15 cellular contexts compared by ENCODE assay signal in genomic region chr10:59135275-59135674, GRCh38. TPM values are rescaled to one million over a fixed set of nuclear protein-coding genes. Genes with fewer than 3 reads are reported as not detected.
"Had no signal": no experiment of that assay in that cellular context is flagged by ENCODE, and none has a peak within 500 bp of the region (broad histone marks: within the 10 kb centered on the region; RNA-seq: fewer than 3 reads in every experiment).

No MANE protein-coding gene starts in this region.

- H3K27me3 ChIP-seq: dorsolateral prefrontal cortex had no signal

- H3K9me3 Mint-ChIP-seq: activated CD4-positive, alpha-beta memory T cell treated with anti-CD3 and anti-CD28 coated beads for 36 hours; activated T-helper 2 cell treated with anti-CD3 and anti-CD28 coated beads, Interferon-gamma antibody, Interleukin-2, Interleukin-4, amounts not matched to agents 10 μg/mL and 5 μg/mL and 100 μg/mL, durations not matched to agents 14 hours and 24 hours and 36 hours; endodermal cell had no signal

- H3K4me1 ChIP-seq: parathyroid adenoma had no signal

- ATAC-seq: activated CD4-positive, alpha-beta T cell treated with anti-CD3 and anti-CD28 coated beads for 36 hours; activated CD8-positive, alpha-beta memory T cell treated with anti-CD3 and anti-CD28 coated beads, Interleukin-2, amount 10 ng/mL, durations not matched to agents 7 days and 5 days; stimulated activated effector memory CD8-positive, alpha-beta T cell treated with anti-CD3 and anti-CD28 coated beads, Interleukin-12 subunit alpha, Interleukin-12 subunit beta, amount 100 ng/mL, for 72 hours had no signal

- H3K27ac ChIP-seq: cardiac muscle cell, parathyroid adenoma had no signal

- H3K4me1 Mint-ChIP-seq: activated CD4-positive, alpha-beta T cell treated with anti-CD3 and anti-CD28 coated beads for 36 hours; activated CD8-positive, alpha-beta memory T cell treated with anti-CD3 and anti-CD28 coated beads, Interleukin-2, amount 10 ng/mL, durations not matched to agents 7 days and 5 days; activated naive CD4-positive, alpha-beta T cell treated with anti-CD3 and anti-CD28 coated beads, Interleukin-2, amount 10 ng/mL, durations not matched to agents 7 days and 5 days; endodermal cell; naive B cell; stimulated activated effector memory CD8-positive, alpha-beta T cell treated with anti-CD3 and anti-CD28 coated beads, Interleukin-12 subunit alpha, Interleukin-12 subunit beta, amount 100 ng/mL, for 72 hours had no signal

- H3K4me3 ChIP-seq: cardiac muscle cell, dorsolateral prefrontal cortex had no signal

- DNase-seq: activated CD4-positive, alpha-beta memory T cell treated with anti-CD3 and anti-CD28 coated beads for 36 hours; activated CD4-positive, alpha-beta T cell treated with anti-CD3 and anti-CD28 coated beads for 36 hours; activated CD8-positive, alpha-beta memory T cell treated with anti-CD3 and anti-CD28 coated beads, Interleukin-2, amount 10 ng/mL, durations not matched to agents 7 days and 5 days; activated naive CD4-positive, alpha-beta T cell treated with anti-CD3 and anti-CD28 coated beads, Interleukin-2, amount 10 ng/mL, durations not matched to agents 7 days and 5 days; activated T-cell treated with anti-CD3 and anti-CD28 coated beads, Interleukin-2, amount 50 U/mL, for 1 hour; dorsolateral prefrontal cortex; endodermal cell; head of caudate nucleus; naive B cell; T1000 had no signal

- H3K27me3 Mint-ChIP-seq: activated CD4-positive, alpha-beta memory T cell treated with anti-CD3 and anti-CD28 coated beads for 36 hours; activated CD4-positive, alpha-beta T cell treated with anti-CD3 and anti-CD28 coated beads for 36 hours; activated CD8-positive, alpha-beta memory T cell treated with anti-CD3 and anti-CD28 coated beads, Interleukin-2, amount 10 ng/mL, durations not matched to agents 7 days and 5 days; activated naive CD4-positive, alpha-beta T cell treated with anti-CD3 and anti-CD28 coated beads, Interleukin-2, amount 10 ng/mL, durations not matched to agents 7 days and 5 days; naive B cell had no signal

- H3K36me3 Mint-ChIP-seq: activated CD4-positive, alpha-beta memory T cell treated with anti-CD3 and anti-CD28 coated beads for 36 hours; activated CD8-positive, alpha-beta memory T cell treated with anti-CD3 and anti-CD28 coated beads, Interleukin-2, amount 10 ng/mL, durations not matched to agents 7 days and 5 days; activated naive CD4-positive, alpha-beta T cell treated with anti-CD3 and anti-CD28 coated beads, Interleukin-2, amount 10 ng/mL, durations not matched to agents 7 days and 5 days; naive B cell; stimulated activated effector memory CD8-positive, alpha-beta T cell treated with anti-CD3 and anti-CD28 coated beads, Interleukin-12 subunit alpha, Interleukin-12 subunit beta, amount 100 ng/mL, for 72 hours had no signal

- H3K36me3 ChIP-seq: cardiac muscle cell had no signal

- H3K27ac Mint-ChIP-seq: activated CD4-positive, alpha-beta memory T cell treated with anti-CD3 and anti-CD28 coated beads for 36 hours; activated CD4-positive, alpha-beta T cell treated with anti-CD3 and anti-CD28 coated beads for 36 hours; activated CD8-positive, alpha-beta memory T cell treated with anti-CD3 and anti-CD28 coated beads, Interleukin-2, amount 10 ng/mL, durations not matched to agents 7 days and 5 days; activated naive CD4-positive, alpha-beta T cell treated with anti-CD3 and anti-CD28 coated beads, Interleukin-2, amount 10 ng/mL, durations not matched to agents 7 days and 5 days; activated T-helper 2 cell treated with anti-CD3 and anti-CD28 coated beads, Interferon-gamma antibody, Interleukin-2, Interleukin-4, amounts not matched to agents 10 μg/mL and 5 μg/mL and 100 μg/mL, durations not matched to agents 14 hours and 24 hours and 36 hours; endodermal cell; naive B cell; stimulated activated effector memory CD8-positive, alpha-beta T cell treated with anti-CD3 and anti-CD28 coated beads, Interleukin-12 subunit alpha, Interleukin-12 subunit beta, amount 100 ng/mL, for 72 hours had no signal

- H3K4me3 Mint-ChIP-seq: activated CD4-positive, alpha-beta memory T cell treated with anti-CD3 and anti-CD28 coated beads for 36 hours; activated CD4-positive, alpha-beta T cell treated with anti-CD3 and anti-CD28 coated beads for 36 hours; activated CD8-positive, alpha-beta memory T cell treated with anti-CD3 and anti-CD28 coated beads, Interleukin-2, amount 10 ng/mL, durations not matched to agents 7 days and 5 days; activated naive CD4-positive, alpha-beta T cell treated with anti-CD3 and anti-CD28 coated beads, Interleukin-2, amount 10 ng/mL, durations not matched to agents 7 days and 5 days; endodermal cell; naive B cell; stimulated activated effector memory CD8-positive, alpha-beta T cell treated with anti-CD3 and anti-CD28 coated beads, Interleukin-12 subunit alpha, Interleukin-12 subunit beta, amount 100 ng/mL, for 72 hours had no signal

RNA-seq across cellular contexts. Expression of gene PHYHIPL, which starts 41.2 kb away (rescaled TPM):
- total RNA-seq: activated CD4-positive, alpha-beta memory T cell treated with anti-CD3 and anti-CD28 coated beads for 36 hours; activated CD4-positive, alpha-beta T cell treated with anti-CD3 and anti-CD28 coated beads for 36 hours; activated CD8-positive, alpha-beta memory T cell treated with anti-CD3 and anti-CD28 coated beads, Interleukin-2, amount 10 ng/mL, durations not matched to agents 7 days and 5 days; activated T-helper 2 cell treated with anti-CD3 and anti-CD28 coated beads, Interferon-gamma antibody, Interleukin-2, Interleukin-4, amounts not matched to agents 10 μg/mL and 5 μg/mL and 100 μg/mL, durations not matched to agents 14 hours and 24 hours and 36 hours; cardiac muscle cell; lung microvascular endothelial cell had no signal
